In genomic region chr12:52210925-52211650, GRCh38 we compare ENCODE assay signal across 1 cellular context.
TF ChIP-seq lines count a peak whose summit lies in the region.

No MANE protein-coding gene starts in this region.

TF ChIP-seq in IMR-90, 13 proteins besides CTCF, POLR2A, EP300 and RAD21:
- TF ChIP-seq MAFK (IDR thresholded peaks at IDR 0.05; ENCODE audit: low read depth, low read length) (no peak), NFE2L2 (IDR thresholded peaks at IDR 0.05; ENCODE audit: low read depth, low read length) (no peak), MXI1 (IDR thresholded peaks at IDR 0.05; ENCODE audit: borderline replicate concordance, low read depth, low read length) (no peak), CEBPB (IDR thresholded peaks at IDR 0.05; ENCODE audit: low read depth, low read length) (no peak), USF2 (IDR thresholded peaks at IDR 0.05; ENCODE audit: low read depth, low read length) (no peak), RFX5 (IDR thresholded peaks at IDR 0.05; ENCODE audit: low read depth, low read length) (no peak), FOS (IDR thresholded peaks at IDR 0.05; ENCODE audit: low read depth, low read length) (no peak)
